In genomic region chr2:16885027-16885426, GRCh38 we compare ENCODE assay signal across 36 cellular contexts.
"Had no signal": no experiment of that assay in that cellular context is flagged by ENCODE, and none has a peak within 500 bp of the region (broad histone marks: within the 10 kb centered on the region; RNA-seq: fewer than 3 reads in every experiment).

No MANE protein-coding gene starts in this region.

- H3K9me3 Mint-ChIP-seq: activated CD4-positive, alpha-beta memory T cell treated with anti-CD3 and anti-CD28 coated beads for 36 hours; activated CD8-positive, alpha-beta T cell treated with anti-CD3 and anti-CD28 coated beads for 36 hours; activated naive CD4-positive, alpha-beta T cell treated with anti-CD3 and anti-CD28 coated beads, Interleukin-2, amount 10 ng/mL, durations not matched to agents 7 days and 5 days; activated naive CD4-positive, alpha-beta T cell treated with anti-CD3 and anti-CD28 coated beads, Interleukin-2, amount 50 U/mL, for 24 hours; activated naive CD8-positive, alpha-beta T cell treated with anti-CD3 and anti-CD28 coated beads, Interleukin-2, amount 10 ng/mL, durations not matched to agents 7 days and 5 days; activated naive CD8-positive, alpha-beta T cell treated with anti-CD3 and anti-CD28 coated beads, Interleukin-2, amount 50 U/mL, for 24 hours; activated T-helper 2 cell treated with anti-CD3 and anti-CD28 coated beads, Interferon-gamma antibody, Interleukin-2, Interleukin-4, amounts not matched to agents 10 μg/mL and 5 μg/mL and 100 μg/mL, durations not matched to agents 14 hours and 24 hours and 36 hours; brain; T-helper 1 cell treated with Interleukin-12 subunit alpha and Interleukin-12 subunit beta and Interleukin-4 antibody, amounts not matched to agents 30 μg/mL and 1 μg/mL, for 36 hours; T-helper 2 cell treated with Interferon-gamma antibody and Interleukin-4, amounts not matched to agents 5 μg/mL and 100 μg/mL, for 36 hours had no signal

- H3K4me3 ChIP-seq: ascending aorta, cardiac muscle cell had no signal

- H3K36me3 ChIP-seq: ascending aorta, cardiac muscle cell had no signal

- DNase-seq: activated CD4-positive, alpha-beta memory T cell treated with anti-CD3 and anti-CD28 coated beads for 36 hours; activated CD4-positive, alpha-beta T cell treated with anti-CD3 and anti-CD28 coated beads for 1 hour; activated CD4-positive, alpha-beta T cell treated with anti-CD3 and anti-CD28 coated beads for 36 hours; activated CD4-positive, alpha-beta T cell treated with anti-CD3 and anti-CD28 coated beads for 48 hours; activated CD4-positive, alpha-beta T cell treated with anti-CD3 and anti-CD28 coated beads, Interleukin-2, amount 50 U/mL, for 1 hour; activated CD4-positive, alpha-beta T cell treated with anti-CD3 and anti-CD28 coated beads, Interleukin-2, amount 50 U/mL, for 4 hours; activated CD4-positive, CD25-positive, alpha-beta regulatory T cell; activated CD8-positive, alpha-beta memory T cell treated with anti-CD3 and anti-CD28 coated beads, Interleukin-2, amount 50 U/mL, for 4 hours; activated CD8-positive, alpha-beta T cell treated with anti-CD3 and anti-CD28 coated beads for 36 hours; activated effector memory CD4-positive, alpha-beta T cell treated with Interleukin-2 at 50 U/mL for 16 hours; activated gamma-delta T cell; activated naive CD4-positive, alpha-beta T cell treated with anti-CD3 and anti-CD28 coated beads, Interleukin-2, amount 10 ng/mL, durations not matched to agents 7 days and 5 days; activated naive CD4-positive, alpha-beta T cell treated with Interleukin-2 at 50 U/mL for 16 hours; activated naive CD8-positive, alpha-beta T cell treated with anti-CD3 and anti-CD28 coated beads, Interleukin-2, amount 10 ng/mL, durations not matched to agents 7 days and 5 days; activated naive CD8-positive, alpha-beta T cell treated with anti-CD3 and anti-CD28 coated beads, Interleukin-2, amount 50 U/mL, for 24 hours; activated T-cell treated with anti-CD3 and anti-CD28 coated beads for 4 hours; activated T-cell treated with anti-CD3 and anti-CD28 coated beads, Interleukin-2, amount 50 U/mL, for 1 hour; activated T-cell treated with anti-CD3 and anti-CD28 coated beads, Interleukin-2, amount 50 U/mL, for 48 hours; amygdala; anterior cingulate cortex; caudate nucleus; cerebellar nuclear complex; T-helper 1 cell; T-helper 2 cell; T-helper 9 cell had no signal

- H3K27me3 Mint-ChIP-seq: activated CD4-positive, alpha-beta memory T cell treated with anti-CD3 and anti-CD28 coated beads for 36 hours; activated CD4-positive, alpha-beta T cell treated with anti-CD3 and anti-CD28 coated beads for 36 hours; activated CD8-positive, alpha-beta T cell treated with anti-CD3 and anti-CD28 coated beads for 36 hours; activated naive CD4-positive, alpha-beta T cell treated with anti-CD3 and anti-CD28 coated beads, Interleukin-2, amount 10 ng/mL, durations not matched to agents 7 days and 5 days; activated naive CD8-positive, alpha-beta T cell; activated naive CD8-positive, alpha-beta T cell treated with anti-CD3 and anti-CD28 coated beads, Interleukin-2, amount 10 ng/mL, durations not matched to agents 7 days and 5 days; brain; central memory CD8-positive, alpha-beta T cell had no signal

- H3K4me3 Mint-ChIP-seq: activated CD4-positive, alpha-beta memory T cell treated with anti-CD3 and anti-CD28 coated beads for 36 hours; activated CD4-positive, alpha-beta T cell treated with anti-CD3 and anti-CD28 coated beads for 36 hours; activated CD8-positive, alpha-beta T cell treated with anti-CD3 and anti-CD28 coated beads for 36 hours; activated naive CD4-positive, alpha-beta T cell treated with anti-CD3 and anti-CD28 coated beads, Interleukin-2, amount 10 ng/mL, durations not matched to agents 7 days and 5 days; activated naive CD4-positive, alpha-beta T cell treated with anti-CD3 and anti-CD28 coated beads, Interleukin-2, amount 50 U/mL, for 24 hours; activated naive CD8-positive, alpha-beta T cell; activated naive CD8-positive, alpha-beta T cell treated with anti-CD3 and anti-CD28 coated beads, Interleukin-2, amount 10 ng/mL, durations not matched to agents 7 days and 5 days; activated naive CD8-positive, alpha-beta T cell treated with anti-CD3 and anti-CD28 coated beads, Interleukin-2, amount 50 U/mL, for 24 hours; brain; central memory CD8-positive, alpha-beta T cell; T-helper 1 cell treated with Interleukin-12 subunit alpha and Interleukin-12 subunit beta and Interleukin-4 antibody, amounts not matched to agents 30 μg/mL and 1 μg/mL, for 36 hours; T-helper 2 cell treated with Interferon-gamma antibody and Interleukin-4, amounts not matched to agents 5 μg/mL and 100 μg/mL, for 36 hours had no signal

- H3K27ac Mint-ChIP-seq: activated CD4-positive, alpha-beta memory T cell treated with anti-CD3 and anti-CD28 coated beads for 36 hours; activated CD4-positive, alpha-beta T cell treated with anti-CD3 and anti-CD28 coated beads for 36 hours; activated CD8-positive, alpha-beta T cell treated with anti-CD3 and anti-CD28 coated beads for 36 hours; activated naive CD4-positive, alpha-beta T cell treated with anti-CD3 and anti-CD28 coated beads, Interleukin-2, amount 10 ng/mL, durations not matched to agents 7 days and 5 days; activated naive CD4-positive, alpha-beta T cell treated with anti-CD3 and anti-CD28 coated beads, Interleukin-2, amount 50 U/mL, for 24 hours; activated naive CD8-positive, alpha-beta T cell; activated naive CD8-positive, alpha-beta T cell treated with anti-CD3 and anti-CD28 coated beads, Interleukin-2, amount 10 ng/mL, durations not matched to agents 7 days and 5 days; activated naive CD8-positive, alpha-beta T cell treated with anti-CD3 and anti-CD28 coated beads, Interleukin-2, amount 50 U/mL, for 24 hours; activated T-helper 2 cell treated with anti-CD3 and anti-CD28 coated beads, Interferon-gamma antibody, Interleukin-2, Interleukin-4, amounts not matched to agents 10 μg/mL and 5 μg/mL and 100 μg/mL, durations not matched to agents 14 hours and 24 hours and 36 hours; brain; T-helper 1 cell treated with Interleukin-12 subunit alpha and Interleukin-12 subunit beta and Interleukin-4 antibody, amounts not matched to agents 30 μg/mL and 1 μg/mL, for 36 hours; T-helper 2 cell treated with Interferon-gamma antibody and Interleukin-4, amounts not matched to agents 5 μg/mL and 100 μg/mL, for 36 hours had no signal

- H3K27me3 ChIP-seq: ascending aorta, cardiac muscle cell had no signal

- ATAC-seq: activated CD4-positive, alpha-beta T cell treated with anti-CD3 and anti-CD28 coated beads for 36 hours; activated CD4-positive, CD25-positive, alpha-beta regulatory T cell treated with anti-CD3 and anti-CD28 coated beads, Interleukin-2, amount 50 U/mL, for 24 hours; activated CD8-positive, alpha-beta T cell treated with anti-CD3 and anti-CD28 coated beads for 36 hours; activated naive CD8-positive, alpha-beta T cell treated with anti-CD3 and anti-CD28 coated beads, Interleukin-2, amount 50 U/mL, for 24 hours had no signal

- H3K4me1 ChIP-seq: ascending aorta had no signal

- H3K9me3 ChIP-seq: ascending aorta had no signal

- H3K36me3 Mint-ChIP-seq: activated CD4-positive, alpha-beta memory T cell treated with anti-CD3 and anti-CD28 coated beads for 36 hours; activated naive CD4-positive, alpha-beta T cell treated with anti-CD3 and anti-CD28 coated beads, Interleukin-2, amount 10 ng/mL, durations not matched to agents 7 days and 5 days; activated naive CD4-positive, alpha-beta T cell treated with anti-CD3 and anti-CD28 coated beads, Interleukin-2, amount 50 U/mL, for 24 hours; activated naive CD8-positive, alpha-beta T cell; activated naive CD8-positive, alpha-beta T cell treated with anti-CD3 and anti-CD28 coated beads, Interleukin-2, amount 10 ng/mL, durations not matched to agents 7 days and 5 days; brain had no signal

- H3K4me1 Mint-ChIP-seq: activated CD4-positive, alpha-beta T cell treated with anti-CD3 and anti-CD28 coated beads for 36 hours; activated naive CD4-positive, alpha-beta T cell treated with anti-CD3 and anti-CD28 coated beads, Interleukin-2, amount 10 ng/mL, durations not matched to agents 7 days and 5 days; activated naive CD4-positive, alpha-beta T cell treated with anti-CD3 and anti-CD28 coated beads, Interleukin-2, amount 50 U/mL, for 24 hours; activated naive CD8-positive, alpha-beta T cell treated with anti-CD3 and anti-CD28 coated beads, Interleukin-2, amount 10 ng/mL, durations not matched to agents 7 days and 5 days; activated naive CD8-positive, alpha-beta T cell treated with anti-CD3 and anti-CD28 coated beads, Interleukin-2, amount 50 U/mL, for 24 hours; central memory CD8-positive, alpha-beta T cell had no signal

- H3K27ac ChIP-seq: ascending aorta, cardiac muscle cell, VCaP had no signal
